ENCODE assay signal across 1 cellular context in the genomic region with DNA sequence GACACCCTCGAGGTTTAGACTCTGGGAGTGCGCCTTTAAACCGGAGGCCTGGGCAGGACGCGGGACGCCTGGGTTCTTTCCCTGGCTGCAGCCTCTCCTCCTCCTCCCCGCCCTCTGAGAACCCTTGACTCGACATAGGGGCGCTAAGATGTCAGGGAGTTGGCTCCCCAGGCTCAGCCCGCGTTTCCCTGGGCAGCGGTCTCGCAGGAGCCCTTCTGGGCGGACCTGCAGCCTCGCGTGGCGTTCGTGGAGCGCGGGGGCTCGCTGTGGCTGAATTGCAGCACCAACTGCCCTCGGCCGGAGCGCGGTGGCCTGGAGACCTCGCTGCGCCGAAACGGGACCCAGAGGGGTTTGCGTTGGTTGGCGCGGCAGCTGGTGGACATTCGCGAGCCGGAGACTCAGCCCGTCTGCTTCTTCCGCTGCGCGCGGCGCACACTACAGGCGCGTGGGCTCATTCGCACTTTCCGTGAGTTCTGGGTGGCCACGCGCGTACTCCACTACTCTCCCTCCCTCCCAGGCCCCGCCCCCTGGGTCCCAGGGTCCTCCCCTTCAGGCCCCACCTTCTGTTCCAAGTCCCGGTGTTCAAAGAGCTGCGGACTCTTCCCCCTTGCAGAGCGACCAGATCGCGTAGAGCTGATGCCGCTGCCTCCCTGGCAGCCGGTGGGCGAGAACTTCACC.
TF ChIP-seq lines count a peak whose summit lies in the region.

No MANE protein-coding gene starts in this region.

TF ChIP-seq in K562, 482 proteins besides CTCF, POLR2A, EP300 and RAD21 (continued from another document and continues in another):
- TF ChIP-seq ZNF398 (CRISPR knock-in tag; IDR thresholded peaks at IDR 0.05) (no peak), BRD9 (IDR thresholded peaks at IDR 0.05; ENCODE audit: low read depth, partially characterized antibody) (no peak), ZBTB2 (IDR thresholded peaks at IDR 0.05) (peak; percentile 76; the same call in 1 of the 2 replicates), AFF1 (IDR thresholded peaks at IDR 0.05; ENCODE audit: low read depth in 1 of 2, partially characterized antibody in 2 of 2) (no peak), ZNF24 (IDR thresholded peaks at IDR 0.05) (no peak), TBL1XR1 (IDR thresholded peaks at IDR 0.05; ENCODE audit: low read length in 2 of 2) (no peak), ZNF134 (CRISPR knock-in tag; conservative IDR thresholded peaks at IDR 0.05) (no peak), PHTF2 (CRISPR knock-in tag; IDR thresholded peaks at IDR 0.05) (no peak), CEBPG (CRISPR knock-in tag; IDR thresholded peaks at IDR 0.05) (no peak), CEBPG (tag; conservative IDR thresholded peaks at IDR 0.05 in 1 of 2, IDR thresholded peaks at IDR 0.05 in 1 of 2) (no peak), IRF2 (CRISPR knock-in tag; IDR thresholded peaks at IDR 0.05) (no peak), MYBL2 (IDR thresholded peaks at IDR 0.05; ENCODE audit: low read depth) (no peak), MYBL2 (CRISPR knock-in tag; IDR thresholded peaks at IDR 0.05; ENCODE audit: borderline replicate concordance) (no peak), ELF2 (CRISPR knock-in tag; IDR thresholded peaks at IDR 0.05) (no peak), ZFP1 (CRISPR knock-in tag; IDR thresholded peaks at IDR 0.05) (no peak), STAT5A (IDR thresholded peaks at IDR 0.05; ENCODE audit: borderline replicate concordance, low read length) (no peak), ARHGAP35 (IDR thresholded peaks at IDR 0.05; ENCODE audit: partially characterized antibody) (no peak), ZNF263 (CRISPR knock-in tag; IDR thresholded peaks at IDR 0.05; ENCODE audit: borderline replicate concordance) (no peak), GTF2A2 (tag; IDR thresholded peaks at IDR 0.05) (no peak), ZNF239 (CRISPR knock-in tag; IDR thresholded peaks at IDR 0.05) (no peak), JUNB (CRISPR knock-in tag; conservative IDR thresholded peaks at IDR 0.05) (no peak), NONO (IDR thresholded peaks at IDR 0.05; ENCODE audit: low read depth in 2 of 2, low read length in 1 of 2) (no peak), RB1 (IDR thresholded peaks at IDR 0.05; ENCODE audit: low read depth) (peak; percentile 48; the same call in 1 of the 2 replicates), EGR1 (conservative IDR thresholded peaks at IDR 0.05) (no peak), KLF1 (tag; IDR thresholded peaks at IDR 0.05) (no peak), TRIM24 (IDR thresholded peaks at IDR 0.05) (no peak), ETV6 (IDR thresholded peaks at IDR 0.05; ENCODE audit: borderline replicate concordance in 1 of 2, low read depth in 2 of 2, low read length in 1 of 2) (no peak), ETV6 (CRISPR knock-in tag; IDR thresholded peaks at IDR 0.05; ENCODE audit: borderline replicate concordance) (no peak; the same call in 1 of the 2 replicates), ZNF408 (CRISPR knock-in tag; IDR thresholded peaks at IDR 0.05; ENCODE audit: low read depth) (no peak), OTX1 (CRISPR knock-in tag; IDR thresholded peaks at IDR 0.05) (no peak), ZNF217 (CRISPR knock-in tag; IDR thresholded peaks at IDR 0.05) (no peak), ZBTB1 (CRISPR knock-in tag; IDR thresholded peaks at IDR 0.05; ENCODE audit: borderline replicate concordance, low read depth) (no peak), ZNF77 (CRISPR knock-in tag; IDR thresholded peaks at IDR 0.05) (no peak), E2F8 (IDR thresholded peaks at IDR 0.05; ENCODE audit: low read depth, partially characterized antibody) (no peak), FOXA1 (IDR thresholded peaks at IDR 0.05; ENCODE audit: borderline replicate concordance) (no peak), ZNF324 (CRISPR knock-in tag; IDR thresholded peaks at IDR 0.05) (no peak), CHAMP1 (IDR thresholded peaks at IDR 0.05) (no peak), ZNF445 (CRISPR knock-in tag; IDR thresholded peaks at IDR 0.05; ENCODE audit: low read depth) (no peak), SMARCE1 (IDR thresholded peaks at IDR 0.05) (0 out of 2 replicates have a peak, but pooled peaks have one; percentile 11), SRSF1 (IDR thresholded peaks at IDR 0.05; ENCODE audit: low read depth, low read length) (no peak), NFIC (IDR thresholded peaks at IDR 0.05) (no peak), TRIM28 (IDR thresholded peaks at IDR 0.05) (no peak), EWSR1 (IDR thresholded peaks at IDR 0.05; ENCODE audit: borderline replicate concordance, low read depth, partially characterized antibody) (no peak), DDX20 (tag; IDR thresholded peaks at IDR 0.05; ENCODE audit: low read depth) (no peak)
- TF ChIP-seq, protein P1, sequence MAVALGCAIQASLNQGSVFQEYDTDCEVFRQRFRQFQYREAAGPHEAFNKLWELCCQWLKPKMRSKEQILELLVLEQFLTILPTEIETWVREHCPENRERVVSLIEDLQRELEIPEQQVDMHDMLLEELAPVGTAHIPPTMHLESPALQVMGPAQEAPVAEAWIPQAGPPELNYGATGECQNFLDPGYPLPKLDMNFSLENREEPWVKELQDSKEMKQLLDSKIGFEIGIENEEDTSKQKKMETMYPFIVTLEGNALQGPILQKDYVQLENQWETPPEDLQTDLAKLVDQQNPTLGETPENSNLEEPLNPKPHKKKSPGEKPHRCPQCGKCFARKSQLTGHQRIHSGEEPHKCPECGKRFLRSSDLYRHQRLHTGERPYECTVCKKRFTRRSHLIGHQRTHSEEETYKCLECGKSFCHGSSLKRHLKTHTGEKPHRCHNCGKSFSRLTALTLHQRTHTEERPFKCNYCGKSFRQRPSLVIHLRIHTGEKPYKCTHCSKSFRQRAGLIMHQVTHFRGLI (CRISPR knock-in tag; IDR thresholded peaks at IDR 0.05), result no peak
- TF ChIP-seq, protein P2, sequence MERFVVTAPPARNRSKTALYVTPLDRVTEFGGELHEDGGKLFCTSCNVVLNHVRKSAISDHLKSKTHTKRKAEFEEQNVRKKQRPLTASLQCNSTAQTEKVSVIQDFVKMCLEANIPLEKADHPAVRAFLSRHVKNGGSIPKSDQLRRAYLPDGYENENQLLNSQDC (CRISPR knock-in tag; IDR thresholded peaks at IDR 0.05), result no peak
- TF ChIP-seq, protein P3, sequence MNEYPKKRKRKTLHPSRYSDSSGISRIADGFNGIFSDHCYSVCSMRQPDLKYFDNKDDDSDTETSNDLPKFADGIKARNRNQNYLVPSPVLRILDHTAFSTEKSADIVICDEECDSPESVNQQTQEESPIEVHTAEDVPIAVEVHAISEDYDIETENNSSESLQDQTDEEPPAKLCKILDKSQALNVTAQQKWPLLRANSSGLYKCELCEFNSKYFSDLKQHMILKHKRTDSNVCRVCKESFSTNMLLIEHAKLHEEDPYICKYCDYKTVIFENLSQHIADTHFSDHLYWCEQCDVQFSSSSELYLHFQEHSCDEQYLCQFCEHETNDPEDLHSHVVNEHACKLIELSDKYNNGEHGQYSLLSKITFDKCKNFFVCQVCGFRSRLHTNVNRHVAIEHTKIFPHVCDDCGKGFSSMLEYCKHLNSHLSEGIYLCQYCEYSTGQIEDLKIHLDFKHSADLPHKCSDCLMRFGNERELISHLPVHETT (CRISPR knock-in tag; conservative IDR thresholded peaks at IDR 0.05 in 1 of 2, IDR thresholded peaks at IDR 0.05 in 1 of 2), result no peak
- TF ChIP-seq, protein P4, sequence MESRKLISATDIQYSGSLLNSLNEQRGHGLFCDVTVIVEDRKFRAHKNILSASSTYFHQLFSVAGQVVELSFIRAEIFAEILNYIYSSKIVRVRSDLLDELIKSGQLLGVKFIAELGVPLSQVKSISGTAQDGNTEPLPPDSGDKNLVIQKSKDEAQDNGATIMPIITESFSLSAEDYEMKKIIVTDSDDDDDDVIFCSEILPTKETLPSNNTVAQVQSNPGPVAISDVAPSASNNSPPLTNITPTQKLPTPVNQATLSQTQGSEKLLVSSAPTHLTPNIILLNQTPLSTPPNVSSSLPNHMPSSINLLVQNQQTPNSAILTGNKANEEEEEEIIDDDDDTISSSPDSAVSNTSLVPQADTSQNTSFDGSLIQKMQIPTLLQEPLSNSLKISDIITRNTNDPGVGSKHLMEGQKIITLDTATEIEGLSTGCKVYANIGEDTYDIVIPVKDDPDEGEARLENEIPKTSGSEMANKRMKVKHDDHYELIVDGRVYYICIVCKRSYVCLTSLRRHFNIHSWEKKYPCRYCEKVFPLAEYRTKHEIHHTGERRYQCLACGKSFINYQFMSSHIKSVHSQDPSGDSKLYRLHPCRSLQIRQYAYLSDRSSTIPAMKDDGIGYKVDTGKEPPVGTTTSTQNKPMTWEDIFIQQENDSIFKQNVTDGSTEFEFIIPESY (CRISPR knock-in tag; IDR thresholded peaks at IDR 0.05), result no peak
